ENCODE assay signal across 22 cellular contexts in genomic region chr9:131723632-131724031, GRCh38. TPM values are rescaled to one million over a fixed set of nuclear protein-coding genes. Genes with fewer than 3 reads are reported as not detected.
DNase-seq lines count a peak whose midpoint lies in the region; ATAC-seq and TF ChIP-seq lines count a peak whose summit lies in the region.
"Had no signal": no experiment of that assay in that cellular context is flagged by ENCODE, and none has a peak within 500 bp of the region (broad histone marks: within the 10 kb centered on the region; RNA-seq: fewer than 3 reads in every experiment).

No MANE protein-coding gene starts in this region.

- H3K27me3 Mint-ChIP-seq in activated CD4-positive, alpha-beta memory T cell treated with anti-CD3 and anti-CD28 coated beads for 36 hours: no peaks in the 10 kb centered on the region
- no peaks in the 10 kb centered on the region for H3K27me3 Mint-ChIP-seq in activated CD4-positive, alpha-beta memory T cell treated with anti-CD3 and anti-CD28 coated beads, Interleukin-2, amount 10 ng/mL, durations not matched to agents 7 days and 5 days
- H3K27me3 Mint-ChIP-seq in CD8-positive, alpha-beta memory T cell: no peaks in the 10 kb centered on the region
- H3K27me3 Mint-ChIP-seq in activated naive CD8-positive, alpha-beta T cell treated with anti-CD3 and anti-CD28 coated beads, Interleukin-2, amount 50 U/mL, for 24 hours: no peaks in the 10 kb centered on the region
- H3K27me3 Mint-ChIP-seq in natural killer cell treated with Interleukin-12 subunit alpha and Interleukin-12 subunit beta and Interleukin-15 and Interleukin-18, amount 100 ng/mL, for 72 hours: no peaks in the 10 kb centered on the region
- H3K27me3 Mint-ChIP-seq in GM23338 (ENCODE audit: insufficient read depth, low read depth, poor library complexity): peaks cover 7% of the 10 kb centered on the region
- H3K27me3 Mint-ChIP-seq: activated T-helper 17 cell treated with anti-CD3 and anti-CD28 coated beads, Interleukin-2, amount 50 U/mL, for 72 hours had no signal

- POLR2A ChIA-PET in activated CD4-positive, alpha-beta memory T cell treated with anti-CD3 and anti-CD28 coated beads for 36 hours (lab: Charles Lee): interaction anchor here (1.7 kb wide), 1 partner anchor 8 kb away, joined by 4 read pairs; no protein-coding TSS in a partner anchor
- POLR2A ChIA-PET in activated CD4-positive, alpha-beta memory T cell treated with anti-CD3 and anti-CD28 coated beads, Interleukin-2, amount 10 ng/mL, durations not matched to agents 7 days and 5 days (lab: Charles Lee): interaction anchor here (0.8 to 4.4 kb wide), 5 partner anchors 8 to 96 kb away, joined by 3 to 25 read pairs (median 3); no protein-coding TSS in a partner anchor
- POLR2A ChIA-PET in CD8-positive, alpha-beta memory T cell (lab: Charles Lee): no interaction called here

- peaks cover 7% of the 10 kb centered on the region for H3K36me3 ChIP-seq in CD8-positive, alpha-beta memory T cell (ENCODE audit: insufficient read depth, low read length)
- H3K36me3 ChIP-seq in GM23338 (ENCODE audit: insufficient read depth): no peaks in the 10 kb centered on the region
- no peaks in the 10 kb centered on the region for H3K36me3 ChIP-seq in vagina

- TF ChIP-seq CTCF in GM23338 (conservative IDR thresholded peaks at IDR 0.05; ENCODE audit: low read depth in 2 of 2) (no peak), vagina (IDR thresholded peaks at IDR 0.05) (no peak)

- peaks cover 25% of the 10 kb centered on the region for H4K20me1 ChIP-seq in GM23338 (replicated peaks; ENCODE audit: insufficient read depth)

- peaks cover 100% of the 10 kb centered on the region for H3K79me2 ChIP-seq in GM23338 (replicated peaks; ENCODE audit: insufficient read depth)

- CTCF ChIA-PET in activated CD4-positive, alpha-beta memory T cell treated with anti-CD3 and anti-CD28 coated beads for 36 hours (lab: Charles Lee): no interaction called here
- CTCF ChIA-PET in activated CD4-positive, alpha-beta memory T cell treated with anti-CD3 and anti-CD28 coated beads, Interleukin-2, amount 10 ng/mL, durations not matched to agents 7 days and 5 days (lab: Charles Lee): no interaction called here
- CTCF ChIA-PET in CD8-positive, alpha-beta memory T cell (lab: Charles Lee): no interaction called here

- H3K9me3 Mint-ChIP-seq in activated CD4-positive, alpha-beta memory T cell treated with anti-CD3 and anti-CD28 coated beads for 36 hours: no peaks in the 10 kb centered on the region
- H3K9me3 Mint-ChIP-seq in activated CD4-positive, alpha-beta memory T cell treated with anti-CD3 and anti-CD28 coated beads, Interleukin-2, amount 10 ng/mL, durations not matched to agents 7 days and 5 days: no peaks in the 10 kb centered on the region
- H3K9me3 Mint-ChIP-seq in CD8-positive, alpha-beta memory T cell: no peaks in the 10 kb centered on the region
- H3K9me3 Mint-ChIP-seq in activated naive CD8-positive, alpha-beta T cell treated with anti-CD3 and anti-CD28 coated beads, Interleukin-2, amount 50 U/mL, for 24 hours: no peaks in the 10 kb centered on the region
- H3K9me3 Mint-ChIP-seq in natural killer cell treated with Interleukin-12 subunit alpha and Interleukin-12 subunit beta and Interleukin-15 and Interleukin-18, amount 100 ng/mL, for 72 hours: no peaks in the 10 kb centered on the region
- H3K9me3 Mint-ChIP-seq in GM23338: no peaks in the 10 kb centered on the region; the same call in 2 of the 3 replicates
- H3K9me3 Mint-ChIP-seq: activated T-helper 17 cell treated with anti-CD3 and anti-CD28 coated beads, Interleukin-2, amount 50 U/mL, for 72 hours; WTC11 had no signal

- peaks cover 72% of the 10 kb centered on the region for H3K4me1 ChIP-seq in CD8-positive, alpha-beta memory T cell (ENCODE audit: insufficient read depth, low read length)
- H3K4me1 ChIP-seq in GM23338 (ENCODE audit: insufficient read depth) (peaks cover 17% of the 10 kb centered on the region), vagina (peaks cover 49% of the 10 kb centered on the region)

- H2AFZ ChIP-seq in GM23338: no peak overlapping the region
- H2AFZ ChIP-seq: hepatocyte had no signal

- peaks cover 84% of the 10 kb centered on the region for H3K4me1 Mint-ChIP-seq in activated CD4-positive, alpha-beta memory T cell treated with anti-CD3 and anti-CD28 coated beads for 36 hours (ENCODE audit: low read depth)
- H3K4me1 Mint-ChIP-seq in activated CD4-positive, alpha-beta memory T cell treated with anti-CD3 and anti-CD28 coated beads, Interleukin-2, amount 10 ng/mL, durations not matched to agents 7 days and 5 days: peaks cover 84% of the 10 kb centered on the region
- peaks cover 77 to 97% (median 92%) of the 10 kb centered on the region in 3 donors for H3K4me1 Mint-ChIP-seq in CD8-positive, alpha-beta memory T cell
- peaks cover 88% of the 10 kb centered on the region for H3K4me1 Mint-ChIP-seq in activated naive CD8-positive, alpha-beta T cell treated with anti-CD3 and anti-CD28 coated beads, Interleukin-2, amount 50 U/mL, for 24 hours
- peaks cover 77 to 79% of the 10 kb centered on the region in 2 donors for H3K4me1 Mint-ChIP-seq in natural killer cell treated with Interleukin-12 subunit alpha and Interleukin-12 subunit beta and Interleukin-15 and Interleukin-18, amount 100 ng/mL, for 72 hours (ENCODE audit: low read depth in 2 of 2)
- peaks cover 19% of the 10 kb centered on the region for H3K4me1 Mint-ChIP-seq in GM23338

- no peak overlapping the region for H3K4me3 Mint-ChIP-seq in activated CD4-positive, alpha-beta memory T cell treated with anti-CD3 and anti-CD28 coated beads for 36 hours
- H3K4me3 Mint-ChIP-seq in activated CD4-positive, alpha-beta memory T cell treated with anti-CD3 and anti-CD28 coated beads, Interleukin-2, amount 10 ng/mL, durations not matched to agents 7 days and 5 days: no peak overlapping the region
- no peak overlapping the region for H3K4me3 Mint-ChIP-seq in CD8-positive, alpha-beta memory T cell
- H3K4me3 Mint-ChIP-seq in activated naive CD8-positive, alpha-beta T cell treated with anti-CD3 and anti-CD28 coated beads, Interleukin-2, amount 50 U/mL, for 24 hours: no peak overlapping the region
- H3K4me3 Mint-ChIP-seq in natural killer cell treated with Interleukin-12 subunit alpha and Interleukin-12 subunit beta and Interleukin-15 and Interleukin-18, amount 100 ng/mL, for 72 hours: peak overlapping the region; percentile 9
- no peak overlapping the region for H3K4me3 Mint-ChIP-seq in GM23338
- H3K4me3 Mint-ChIP-seq: activated T-helper 17 cell treated with anti-CD3 and anti-CD28 coated beads, Interleukin-2, amount 50 U/mL, for 72 hours; WTC11 had no signal

- DNase-seq in activated CD4-positive, alpha-beta memory T cell treated with anti-CD3 and anti-CD28 coated beads for 36 hours: no peak
- DNase-seq in activated CD4-positive, alpha-beta memory T cell treated with anti-CD3 and anti-CD28 coated beads, Interleukin-2, amount 10 ng/mL, durations not matched to agents 7 days and 5 days: no peak
- DNase-seq in CD8-positive, alpha-beta memory T cell: no peak
- DNase-seq in activated naive CD8-positive, alpha-beta T cell treated with anti-CD3 and anti-CD28 coated beads, Interleukin-2, amount 50 U/mL, for 24 hours: no peak
- no peak for DNase-seq in natural killer cell treated with Interleukin-12 subunit alpha and Interleukin-12 subunit beta and Interleukin-15 and Interleukin-18, amount 100 ng/mL, for 72 hours (ENCODE audit: low spot score)
- DNase-seq in GM23338 (ENCODE audit: low spot score) (no peak), vagina (ENCODE audit: extremely low spot score in 2 of 2) (no peak), NCI-H2196 treated with DMSO at 0.1 percent for 48 hours (lab: John Stamatoyannopoulos, UW; ENCODE audit: unreplicated experiment) (no peak)
- DNase-seq: ACHN; effector CD4-positive, alpha-beta T cell; foreskin melanocyte; left ventricle myocardium inferior; NCI-H1048; NCI-H2081; NCI-H526 treated with DMSO at 0.1 percent for 48 hours; RPMI8226; T-helper 9 cell had no signal

- H3K36me3 Mint-ChIP-seq in activated CD4-positive, alpha-beta memory T cell treated with anti-CD3 and anti-CD28 coated beads for 36 hours: peaks cover 7% of the 10 kb centered on the region
- H3K36me3 Mint-ChIP-seq in activated CD4-positive, alpha-beta memory T cell treated with anti-CD3 and anti-CD28 coated beads, Interleukin-2, amount 10 ng/mL, durations not matched to agents 7 days and 5 days (ENCODE audit: low read depth): peaks cover 42% of the 10 kb centered on the region
- H3K36me3 Mint-ChIP-seq in CD8-positive, alpha-beta memory T cell: peaks cover 0 to 41% (median 0%) of the 10 kb centered on the region in 3 donors
- peaks cover 18% of the 10 kb centered on the region for H3K36me3 Mint-ChIP-seq in activated naive CD8-positive, alpha-beta T cell treated with anti-CD3 and anti-CD28 coated beads, Interleukin-2, amount 50 U/mL, for 24 hours (ENCODE audit: low read depth)
- no peaks in the 10 kb centered on the region for H3K36me3 Mint-ChIP-seq in natural killer cell treated with Interleukin-12 subunit alpha and Interleukin-12 subunit beta and Interleukin-15 and Interleukin-18, amount 100 ng/mL, for 72 hours
- peaks cover 17% of the 10 kb centered on the region; the same call in 2 of the 3 replicates for H3K36me3 Mint-ChIP-seq in GM23338 (ENCODE audit: low read depth)

- no peak for ATAC-seq in activated naive CD8-positive, alpha-beta T cell treated with anti-CD3 and anti-CD28 coated beads, Interleukin-2, amount 50 U/mL, for 24 hours
- no peak for ATAC-seq in natural killer cell treated with Interleukin-12 subunit alpha and Interleukin-12 subunit beta and Interleukin-15 and Interleukin-18, amount 100 ng/mL, for 72 hours
- ATAC-seq in GM23338: no peak
- ATAC-seq: activated T-helper 17 cell treated with anti-CD3 and anti-CD28 coated beads, Interleukin-2, amount 50 U/mL, for 72 hours; sciatic nerve; WTC11 had no signal

- no peaks in the 10 kb centered on the region for H3K9me3 ChIP-seq in CD8-positive, alpha-beta memory T cell (ENCODE audit: low read length)
- H3K9me3 ChIP-seq in vagina: no peaks in the 10 kb centered on the region
- H3K9me3 ChIP-seq: left ventricle myocardium inferior had no signal

- intact Hi-C loops in activated CD4-positive, alpha-beta memory T cell treated with anti-CD3 and anti-CD28 coated beads for 36 hours (cut with micrococcal nuclease): no loop called here
- intact Hi-C loops in vagina (cut with DNase I): no loop called here

- H3K9me2 ChIP-seq in GM23338 (ENCODE audit: insufficient read depth): no peaks in the 10 kb centered on the region

- H3K27me3 ChIP-seq in CD8-positive, alpha-beta memory T cell (ENCODE audit: insufficient read depth, low read length, poor library complexity, severe bottlenecking): no peaks in the 10 kb centered on the region
- H3K27me3 ChIP-seq in GM23338 (ENCODE audit: insufficient read depth) (no peaks in the 10 kb centered on the region), vagina (no peaks in the 10 kb centered on the region)
- H3K27me3 ChIP-seq: hepatocyte had no signal

- no peak overlapping the region for H3K4me3 ChIP-seq in CD8-positive, alpha-beta memory T cell (ENCODE audit: low read length)
- H3K4me3 ChIP-seq in GM23338 (no peak overlapping the region), vagina (no peak overlapping the region)
- H3K4me3 ChIP-seq: hepatocyte, left ventricle myocardium inferior, SK-N-MC had no signal

- H3K27ac Mint-ChIP-seq in activated CD4-positive, alpha-beta memory T cell treated with anti-CD3 and anti-CD28 coated beads for 36 hours: peak overlapping the region; percentile 1
- no peak overlapping the region for H3K27ac Mint-ChIP-seq in activated CD4-positive, alpha-beta memory T cell treated with anti-CD3 and anti-CD28 coated beads, Interleukin-2, amount 10 ng/mL, durations not matched to agents 7 days and 5 days
- H3K27ac Mint-ChIP-seq in CD8-positive, alpha-beta memory T cell: peak overlapping the region in 5 of 8 donors; percentile 4 to 93 (median 65)
- peak overlapping the region; percentile 41 for H3K27ac Mint-ChIP-seq in activated naive CD8-positive, alpha-beta T cell treated with anti-CD3 and anti-CD28 coated beads, Interleukin-2, amount 50 U/mL, for 24 hours
- peak overlapping the region; percentile 95 to 99 for H3K27ac Mint-ChIP-seq in natural killer cell treated with Interleukin-12 subunit alpha and Interleukin-12 subunit beta and Interleukin-15 and Interleukin-18, amount 100 ng/mL, for 72 hours
- no peak overlapping the region; the same call in 1 of the 2 replicates for H3K27ac Mint-ChIP-seq in GM23338
- H3K27ac Mint-ChIP-seq: activated T-helper 17 cell treated with anti-CD3 and anti-CD28 coated beads, Interleukin-2, amount 50 U/mL, for 72 hours; WTC11 had no signal

- H3K27ac ChIP-seq in CD8-positive, alpha-beta memory T cell (ENCODE audit: low read depth, low read length): no peak overlapping the region
- H3K27ac ChIP-seq in GM23338 (ENCODE audit: low read depth): no peak overlapping the region
- no peak overlapping the region for H3K27ac ChIP-seq in vagina
- H3K27ac ChIP-seq: hepatocyte, left ventricle myocardium inferior, SK-N-MC had no signal

- TF ChIP-seq POLR2A in vagina (IDR thresholded peaks at IDR 0.05): no peak

- no peak overlapping the region for H3K4me2 ChIP-seq in GM23338
- H3K4me2 ChIP-seq: hepatocyte had no signal

- H3F3A ChIP-seq in GM23338 (replicated peaks; ENCODE audit: low read depth): no peaks in the 10 kb centered on the region

RNA-seq across cellular contexts. Expression of gene RAPGEF1, which starts 16.2 kb away (rescaled TPM):
- 10 to 100 TPM; 91.9 to 92.3 TPM for total RNA-seq in activated CD4-positive, alpha-beta memory T cell treated with anti-CD3 and anti-CD28 coated beads for 36 hours
- 100 to 1,000 TPM; 149 to 158 TPM for total RNA-seq in activated CD4-positive, alpha-beta memory T cell treated with anti-CD3 and anti-CD28 coated beads, Interleukin-2, amount 10 ng/mL, durations not matched to agents 7 days and 5 days
- total RNA-seq in CD8-positive, alpha-beta memory T cell: 100 to 1,000 TPM; 145 to 148 TPM
- 20.1 TPM for polyA plus RNA-seq in CD8-positive, alpha-beta memory T cell
- total RNA-seq in natural killer cell treated with Interleukin-12 subunit alpha and Interleukin-12 subunit beta and Interleukin-15 and Interleukin-18, amount 100 ng/mL, for 72 hours: 100 to 1,000 TPM; 109 to 215 TPM
- 80.7 and 82.8 TPM in 2 replicates for total RNA-seq in GM23338 (2014; rRNA removed; shearing (Covaris generic))
- 9.9 and 10.9 TPM in 2 replicates for polyA plus RNA-seq in GM23338 (2016; fragmentation: Nextera tagmentation; extraction: Ambion mirVana)
- total RNA-seq in vagina: 57.9 TPM

Comparison
In these comparisons a context has a peak if more than half of its experiments do, and no peak if none do; other contexts are left out.
1. H3K27ac Mint-ChIP-seq: peak in activated CD4-positive, alpha-beta memory T cell treated with anti-CD3 and anti-CD28 coated beads for 36 hours (single experiment), CD8-positive, alpha-beta memory T cell (5 of 8), activated naive CD8-positive, alpha-beta T cell treated with anti-CD3 and anti-CD28 coated beads, Interleukin-2, amount 50 U/mL, for 24 hours (single experiment) and natural killer cell treated with Interleukin-12 subunit alpha and Interleukin-12 subunit beta and Interleukin-15 and Interleukin-18, amount 100 ng/mL, for 72 hours (2 of 2); none in activated CD4-positive, alpha-beta memory T cell treated with anti-CD3 and anti-CD28 coated beads, Interleukin-2, amount 10 ng/mL, durations not matched to agents 7 days and 5 days (single experiment) and GM23338 (single experiment).